Comparison of ENCODE assay signal across 2 cellular contexts in the genomic region with DNA sequence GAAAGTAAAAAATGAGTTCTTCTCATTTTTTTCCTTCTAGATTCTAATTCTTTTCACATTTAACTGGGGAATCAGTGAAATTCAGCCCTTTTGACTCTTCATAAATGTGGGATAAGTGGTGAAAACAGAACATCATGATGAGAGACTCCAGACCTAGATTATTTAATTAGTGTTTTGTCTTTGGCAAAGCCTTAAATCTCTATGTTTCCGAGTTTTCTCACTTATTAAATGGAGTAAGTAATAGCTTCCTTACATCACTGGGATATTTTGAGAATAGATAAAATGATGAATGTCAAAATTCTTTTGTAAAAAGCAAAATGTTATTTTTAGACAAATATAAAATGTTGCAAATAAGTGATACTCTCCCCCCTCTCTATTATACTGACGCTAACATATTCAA.
TF ChIP-seq lines count a peak whose summit lies in the region.

No MANE protein-coding gene starts in this region.

TF ChIP-seq in GM23338, 12 proteins besides CTCF, POLR2A, EP300 and RAD21 (continued from another document):
- no peak for TF ChIP-seq REST (IDR thresholded peaks at IDR 0.05; ENCODE audit: unreplicated experiment)
- TF ChIP-seq, protein P1, sequence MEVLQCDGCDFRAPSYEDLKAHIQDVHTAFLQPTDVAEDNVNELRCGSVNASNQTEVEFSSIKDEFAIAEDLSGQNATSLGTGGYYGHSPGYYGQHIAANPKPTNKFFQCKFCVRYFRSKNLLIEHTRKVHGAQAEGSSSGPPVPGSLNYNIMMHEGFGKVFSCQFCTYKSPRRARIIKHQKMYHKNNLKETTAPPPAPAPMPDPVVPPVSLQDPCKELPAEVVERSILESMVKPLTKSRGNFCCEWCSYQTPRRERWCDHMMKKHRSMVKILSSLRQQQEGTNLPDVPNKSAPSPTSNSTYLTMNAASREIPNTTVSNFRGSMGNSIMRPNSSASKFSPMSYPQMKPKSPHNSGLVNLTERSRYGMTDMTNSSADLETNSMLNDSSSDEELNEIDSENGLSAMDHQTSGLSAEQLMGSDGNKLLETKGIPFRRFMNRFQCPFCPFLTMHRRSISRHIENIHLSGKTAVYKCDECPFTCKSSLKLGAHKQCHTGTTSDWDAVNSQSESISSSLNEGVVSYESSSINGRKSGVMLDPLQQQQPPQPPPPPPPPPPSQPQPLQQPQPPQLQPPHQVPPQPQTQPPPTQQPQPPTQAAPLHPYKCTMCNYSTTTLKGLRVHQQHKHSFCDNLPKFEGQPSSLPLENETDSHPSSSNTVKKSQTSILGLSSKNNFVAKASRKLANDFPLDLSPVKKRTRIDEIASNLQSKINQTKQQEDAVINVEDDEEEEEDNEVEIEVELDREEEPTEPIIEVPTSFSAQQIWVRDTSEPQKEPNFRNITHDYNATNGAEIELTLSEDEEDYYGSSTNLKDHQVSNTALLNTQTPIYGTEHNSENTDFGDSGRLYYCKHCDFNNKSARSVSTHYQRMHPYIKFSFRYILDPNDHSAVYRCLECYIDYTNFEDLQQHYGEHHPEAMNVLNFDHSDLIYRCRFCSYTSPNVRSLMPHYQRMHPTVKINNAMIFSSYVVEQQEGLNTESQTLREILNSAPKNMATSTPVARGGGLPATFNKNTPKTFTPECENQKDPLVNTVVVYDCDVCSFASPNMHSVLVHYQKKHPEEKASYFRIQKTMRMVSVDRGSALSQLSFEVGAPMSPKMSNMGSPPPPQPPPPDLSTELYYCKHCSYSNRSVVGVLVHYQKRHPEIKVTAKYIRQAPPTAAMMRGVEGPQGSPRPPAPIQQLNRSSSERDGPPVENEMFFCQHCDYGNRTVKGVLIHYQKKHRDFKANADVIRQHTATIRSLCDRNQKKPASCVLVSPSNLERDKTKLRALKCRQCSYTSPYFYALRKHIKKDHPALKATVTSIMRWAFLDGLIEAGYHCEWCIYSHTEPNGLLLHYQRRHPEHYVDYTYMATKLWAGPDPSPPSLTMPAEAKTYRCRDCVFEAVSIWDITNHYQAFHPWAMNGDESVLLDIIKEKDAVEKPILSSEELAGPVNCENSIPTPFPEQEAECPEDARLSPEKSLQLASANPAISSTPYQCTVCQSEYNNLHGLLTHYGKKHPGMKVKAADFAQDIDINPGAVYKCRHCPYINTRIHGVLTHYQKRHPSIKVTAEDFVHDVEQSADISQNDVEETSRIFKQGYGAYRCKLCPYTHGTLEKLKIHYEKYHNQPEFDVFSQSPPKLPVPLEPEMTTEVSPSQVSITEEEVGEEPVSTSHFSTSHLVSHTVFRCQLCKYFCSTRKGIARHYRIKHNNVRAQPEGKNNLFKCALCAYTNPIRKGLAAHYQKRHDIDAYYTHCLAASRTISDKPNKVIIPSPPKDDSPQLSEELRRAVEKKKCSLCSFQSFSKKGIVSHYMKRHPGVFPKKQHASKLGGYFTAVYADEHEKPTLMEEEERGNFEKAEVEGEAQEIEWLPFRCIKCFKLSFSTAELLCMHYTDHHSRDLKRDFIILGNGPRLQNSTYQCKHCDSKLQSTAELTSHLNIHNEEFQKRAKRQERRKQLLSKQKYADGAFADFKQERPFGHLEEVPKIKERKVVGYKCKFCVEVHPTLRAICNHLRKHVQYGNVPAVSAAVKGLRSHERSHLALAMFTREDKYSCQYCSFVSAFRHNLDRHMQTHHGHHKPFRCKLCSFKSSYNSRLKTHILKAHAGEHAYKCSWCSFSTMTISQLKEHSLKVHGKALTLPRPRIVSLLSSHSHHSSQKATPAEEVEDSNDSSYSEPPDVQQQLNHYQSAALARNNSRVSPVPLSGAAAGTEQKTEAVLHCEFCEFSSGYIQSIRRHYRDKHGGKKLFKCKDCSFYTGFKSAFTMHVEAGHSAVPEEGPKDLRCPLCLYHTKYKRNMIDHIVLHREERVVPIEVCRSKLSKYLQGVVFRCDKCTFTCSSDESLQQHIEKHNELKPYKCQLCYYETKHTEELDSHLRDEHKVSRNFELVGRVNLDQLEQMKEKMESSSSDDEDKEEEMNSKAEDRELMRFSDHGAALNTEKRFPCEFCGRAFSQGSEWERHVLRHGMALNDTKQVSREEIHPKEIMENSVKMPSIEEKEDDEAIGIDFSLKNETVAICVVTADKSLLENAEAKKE (CRISPR knock-in tag; IDR thresholded peaks at IDR 0.05), result no peak
- no peak for TF ChIP-seq ZNF331 (CRISPR knock-in tag; IDR thresholded peaks at IDR 0.05; ENCODE audit: low read depth)
- TF ChIP-seq, protein P2, sequence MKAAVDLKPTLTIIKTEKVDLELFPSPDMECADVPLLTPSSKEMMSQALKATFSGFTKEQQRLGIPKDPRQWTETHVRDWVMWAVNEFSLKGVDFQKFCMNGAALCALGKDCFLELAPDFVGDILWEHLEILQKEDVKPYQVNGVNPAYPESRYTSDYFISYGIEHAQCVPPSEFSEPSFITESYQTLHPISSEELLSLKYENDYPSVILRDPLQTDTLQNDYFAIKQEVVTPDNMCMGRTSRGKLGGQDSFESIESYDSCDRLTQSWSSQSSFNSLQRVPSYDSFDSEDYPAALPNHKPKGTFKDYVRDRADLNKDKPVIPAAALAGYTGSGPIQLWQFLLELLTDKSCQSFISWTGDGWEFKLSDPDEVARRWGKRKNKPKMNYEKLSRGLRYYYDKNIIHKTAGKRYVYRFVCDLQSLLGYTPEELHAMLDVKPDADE (IDR thresholded peaks at IDR 0.05), result no peak

TF ChIP-seq in SK-N-SH, 30 proteins besides CTCF, POLR2A, EP300 and RAD21 (continued from another document):
- TF ChIP-seq, protein P3, sequence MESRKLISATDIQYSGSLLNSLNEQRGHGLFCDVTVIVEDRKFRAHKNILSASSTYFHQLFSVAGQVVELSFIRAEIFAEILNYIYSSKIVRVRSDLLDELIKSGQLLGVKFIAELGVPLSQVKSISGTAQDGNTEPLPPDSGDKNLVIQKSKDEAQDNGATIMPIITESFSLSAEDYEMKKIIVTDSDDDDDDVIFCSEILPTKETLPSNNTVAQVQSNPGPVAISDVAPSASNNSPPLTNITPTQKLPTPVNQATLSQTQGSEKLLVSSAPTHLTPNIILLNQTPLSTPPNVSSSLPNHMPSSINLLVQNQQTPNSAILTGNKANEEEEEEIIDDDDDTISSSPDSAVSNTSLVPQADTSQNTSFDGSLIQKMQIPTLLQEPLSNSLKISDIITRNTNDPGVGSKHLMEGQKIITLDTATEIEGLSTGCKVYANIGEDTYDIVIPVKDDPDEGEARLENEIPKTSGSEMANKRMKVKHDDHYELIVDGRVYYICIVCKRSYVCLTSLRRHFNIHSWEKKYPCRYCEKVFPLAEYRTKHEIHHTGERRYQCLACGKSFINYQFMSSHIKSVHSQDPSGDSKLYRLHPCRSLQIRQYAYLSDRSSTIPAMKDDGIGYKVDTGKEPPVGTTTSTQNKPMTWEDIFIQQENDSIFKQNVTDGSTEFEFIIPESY (IDR thresholded peaks at IDR 0.05; ENCODE audit: borderline replicate concordance, low read depth), result no peak
- TF ChIP-seq RCOR1 (IDR thresholded peaks at IDR 0.05; ENCODE audit: low read length) (peak; percentile 41), POLR2AphosphoS5 (IDR thresholded peaks at IDR 0.05; ENCODE audit: low read depth, low read length) (0 out of 2 replicates have a peak, but pooled peaks have one; percentile 49), CHD2 (IDR thresholded peaks at IDR 0.05; ENCODE audit: low read length, partially characterized antibody) (peak; percentile 31)
